Comparison of ENCODE assay signal across 1 cellular context in genomic region chr21:44702973-44703730, GRCh38.
TF ChIP-seq lines count a peak whose summit lies in the region.

No MANE protein-coding gene starts in this region.

TF ChIP-seq in HepG2, 621 proteins besides CTCF, POLR2A, EP300 and RAD21 (continued from another document and continues in another):
- TF ChIP-seq ZNF609 (CRISPR knock-in tag; IDR thresholded peaks at IDR 0.05; ENCODE audit: borderline replicate concordance) = no peak; the same call in 1 of the 2 replicates
- no peak for TF ChIP-seq ZFP82 (CRISPR knock-in tag; IDR thresholded peaks at IDR 0.05; ENCODE audit: borderline replicate concordance)
- no peak for TF ChIP-seq EEA1 (CRISPR knock-in tag; IDR thresholded peaks at IDR 0.05; ENCODE audit: borderline replicate concordance)
- no peak for TF ChIP-seq HNRNPLL (IDR thresholded peaks at IDR 0.05; ENCODE audit: low read depth, low read length, poor library complexity, severe bottlenecking)
- TF ChIP-seq MED1 (CRISPR knock-in tag; IDR thresholded peaks at IDR 0.05) = peak; percentile 61; the same call in 1 of the 2 replicates
- no peak for TF ChIP-seq GABPA (IDR thresholded peaks at IDR 0.05; ENCODE audit: low read depth, low read length)
- no peak for TF ChIP-seq GABPA (CRISPR knock-in tag; IDR thresholded peaks at IDR 0.05; ENCODE audit: low read depth)
- no peak for TF ChIP-seq NR0B2 (CRISPR knock-in tag; IDR thresholded peaks at IDR 0.05)
- no peak for TF ChIP-seq ZNF296 (CRISPR knock-in tag; conservative IDR thresholded peaks at IDR 0.05)
- no peak for TF ChIP-seq RFXANK (CRISPR knock-in tag; IDR thresholded peaks at IDR 0.05)
- TF ChIP-seq PTBP1 (IDR thresholded peaks at IDR 0.05; ENCODE audit: low read depth, low read length, poor library complexity, severe bottlenecking) = no peak
- peak; percentile 90 for TF ChIP-seq ZMAT3 (CRISPR knock-in tag; conservative IDR thresholded peaks at IDR 0.05)
- TF ChIP-seq PHF21A (CRISPR knock-in tag; IDR thresholded peaks at IDR 0.05) = peak; percentile 85
- peak; percentile 46; the same call in 1 of the 2 replicates for TF ChIP-seq ZMYM4 (CRISPR knock-in tag; IDR thresholded peaks at IDR 0.05)
- no peak for TF ChIP-seq AKNA (CRISPR knock-in tag; IDR thresholded peaks at IDR 0.05; ENCODE audit: borderline replicate concordance)
- no peak for TF ChIP-seq FLYWCH1 (CRISPR knock-in tag; IDR thresholded peaks at IDR 0.05)
- TF ChIP-seq ZSCAN20 (CRISPR knock-in tag; IDR thresholded peaks at IDR 0.05; ENCODE audit: borderline replicate concordance) = no peak
- TF ChIP-seq ATF5 (CRISPR knock-in tag; IDR thresholded peaks at IDR 0.05; ENCODE audit: low read depth) = 0 out of 2 replicates have a peak, but pooled peaks have one; percentile 13
- TF ChIP-seq AFF4 (CRISPR knock-in tag; IDR thresholded peaks at IDR 0.05) = no peak
- TF ChIP-seq RELA (CRISPR knock-in tag; IDR thresholded peaks at IDR 0.05) = no peak
- no peak for TF ChIP-seq ZBED4 (CRISPR knock-in tag; IDR thresholded peaks at IDR 0.05; ENCODE audit: borderline replicate concordance)
- no peak for TF ChIP-seq ZSCAN29 (CRISPR knock-in tag; conservative IDR thresholded peaks at IDR 0.05)
- TF ChIP-seq PRMT3 (CRISPR knock-in tag; IDR thresholded peaks at IDR 0.05; ENCODE audit: borderline replicate concordance, low read depth) = no peak
- 0 out of 2 replicates have a peak, but pooled peaks have one; percentile 12 for TF ChIP-seq THAP11 (CRISPR knock-in tag; IDR thresholded peaks at IDR 0.05)
- TF ChIP-seq ZNF703 (CRISPR knock-in tag; IDR thresholded peaks at IDR 0.05; ENCODE audit: borderline replicate concordance) = no peak
- TF ChIP-seq EHMT2 (IDR thresholded peaks at IDR 0.05; ENCODE audit: borderline replicate concordance, low read depth, low read length) = no peak
- no peak for TF ChIP-seq THAP7 (CRISPR knock-in tag; IDR thresholded peaks at IDR 0.05)
- TF ChIP-seq ZNF543 (CRISPR knock-in tag; IDR thresholded peaks at IDR 0.05) = no peak
- TF ChIP-seq GPBP1L1 (CRISPR knock-in tag; IDR thresholded peaks at IDR 0.05) = no peak
- TF ChIP-seq HNF1B (CRISPR knock-in tag; IDR thresholded peaks at IDR 0.05) = peak; percentile 75
- no peak for TF ChIP-seq ZNF652 (CRISPR knock-in tag; IDR thresholded peaks at IDR 0.05; ENCODE audit: borderline replicate concordance, low read depth)
- TF ChIP-seq HDAC6 (IDR thresholded peaks at IDR 0.05; ENCODE audit: low read depth, low read length) = no peak
